In genomic region chr2:157628532-157629415, GRCh38 we compare ENCODE assay signal across 1 cellular context.
TF ChIP-seq lines count a peak whose summit lies in the region.

Gene ACVR1C, minus strand, starts transcription at chr2:157628864. Its CDS starts 220 bp downstream, at chr2:157628644.

TF ChIP-seq in WTC11, 78 proteins besides CTCF, POLR2A, EP300 and RAD21 (continued from another document and continues in another):
- TF ChIP-seq ZNF281 (CRISPR knock-in tag; IDR thresholded peaks at IDR 0.05) (no peak), AFF4 (CRISPR knock-in tag; IDR thresholded peaks at IDR 0.05; ENCODE audit: borderline replicate concordance) (no peak), JUN (CRISPR knock-in tag; IDR thresholded peaks at IDR 0.05) (no peak), USF1 (CRISPR knock-in tag; IDR thresholded peaks at IDR 0.05) (peak; percentile 13; the same call in 1 of the 2 replicates), MAX (CRISPR knock-in tag; IDR thresholded peaks at IDR 0.05) (0 out of 2 replicates have a peak, but pooled peaks have one; percentile 11), ZNF121 (CRISPR knock-in tag; IDR thresholded peaks at IDR 0.05) (peak; percentile 58), ETV6 (CRISPR knock-in tag; IDR thresholded peaks at IDR 0.05) (no peak), MYBL2 (CRISPR knock-in tag; IDR thresholded peaks at IDR 0.05) (no peak), ZBTB21 (CRISPR knock-in tag; IDR thresholded peaks at IDR 0.05; ENCODE audit: borderline replicate concordance) (no peak), ZNF423 (CRISPR knock-in tag; IDR thresholded peaks at IDR 0.05) (peak; percentile 43), ZNF232 (CRISPR knock-in tag; IDR thresholded peaks at IDR 0.05) (no peak), HMGXB4 (CRISPR knock-in tag; IDR thresholded peaks at IDR 0.05) (peak; percentile 65), ZNF671 (CRISPR knock-in tag; IDR thresholded peaks at IDR 0.05) (no peak), RELA (CRISPR knock-in tag; IDR thresholded peaks at IDR 0.05; ENCODE audit: borderline replicate concordance) (no peak), MXD4 (CRISPR knock-in tag; IDR thresholded peaks at IDR 0.05; ENCODE audit: borderline replicate concordance) (no peak), ZNF512 (CRISPR knock-in tag; IDR thresholded peaks at IDR 0.05; ENCODE audit: borderline replicate concordance) (no peak), GABPB1 (CRISPR knock-in tag; IDR thresholded peaks at IDR 0.05) (peak; percentile 51; the same call in 1 of the 2 replicates), ZNF425 (CRISPR knock-in tag; conservative IDR thresholded peaks at IDR 0.05) (no peak), EMX1 (CRISPR knock-in tag; IDR thresholded peaks at IDR 0.05) (no peak), PRRX2 (CRISPR knock-in tag; IDR thresholded peaks at IDR 0.05) (no peak), IRF2 (CRISPR knock-in tag; IDR thresholded peaks at IDR 0.05; ENCODE audit: borderline replicate concordance, low read depth) (no peak), ZNF396 (CRISPR knock-in tag; IDR thresholded peaks at IDR 0.05; ENCODE audit: borderline replicate concordance) (no peak), KAT7 (CRISPR knock-in tag; IDR thresholded peaks at IDR 0.05; ENCODE audit: borderline replicate concordance) (no peak), ERG (CRISPR knock-in tag; IDR thresholded peaks at IDR 0.05) (no peak), SMAD4 (CRISPR knock-in tag; IDR thresholded peaks at IDR 0.05) (no peak)
- TF ChIP-seq, protein P1, sequence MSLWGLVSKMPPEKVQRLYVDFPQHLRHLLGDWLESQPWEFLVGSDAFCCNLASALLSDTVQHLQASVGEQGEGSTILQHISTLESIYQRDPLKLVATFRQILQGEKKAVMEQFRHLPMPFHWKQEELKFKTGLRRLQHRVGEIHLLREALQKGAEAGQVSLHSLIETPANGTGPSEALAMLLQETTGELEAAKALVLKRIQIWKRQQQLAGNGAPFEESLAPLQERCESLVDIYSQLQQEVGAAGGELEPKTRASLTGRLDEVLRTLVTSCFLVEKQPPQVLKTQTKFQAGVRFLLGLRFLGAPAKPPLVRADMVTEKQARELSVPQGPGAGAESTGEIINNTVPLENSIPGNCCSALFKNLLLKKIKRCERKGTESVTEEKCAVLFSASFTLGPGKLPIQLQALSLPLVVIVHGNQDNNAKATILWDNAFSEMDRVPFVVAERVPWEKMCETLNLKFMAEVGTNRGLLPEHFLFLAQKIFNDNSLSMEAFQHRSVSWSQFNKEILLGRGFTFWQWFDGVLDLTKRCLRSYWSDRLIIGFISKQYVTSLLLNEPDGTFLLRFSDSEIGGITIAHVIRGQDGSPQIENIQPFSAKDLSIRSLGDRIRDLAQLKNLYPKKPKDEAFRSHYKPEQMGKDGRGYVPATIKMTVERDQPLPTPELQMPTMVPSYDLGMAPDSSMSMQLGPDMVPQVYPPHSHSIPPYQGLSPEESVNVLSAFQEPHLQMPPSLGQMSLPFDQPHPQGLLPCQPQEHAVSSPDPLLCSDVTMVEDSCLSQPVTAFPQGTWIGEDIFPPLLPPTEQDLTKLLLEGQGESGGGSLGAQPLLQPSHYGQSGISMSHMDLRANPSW (CRISPR knock-in tag; conservative IDR thresholded peaks at IDR 0.05; ENCODE audit: low read depth), result no peak
- TF ChIP-seq, protein P2, sequence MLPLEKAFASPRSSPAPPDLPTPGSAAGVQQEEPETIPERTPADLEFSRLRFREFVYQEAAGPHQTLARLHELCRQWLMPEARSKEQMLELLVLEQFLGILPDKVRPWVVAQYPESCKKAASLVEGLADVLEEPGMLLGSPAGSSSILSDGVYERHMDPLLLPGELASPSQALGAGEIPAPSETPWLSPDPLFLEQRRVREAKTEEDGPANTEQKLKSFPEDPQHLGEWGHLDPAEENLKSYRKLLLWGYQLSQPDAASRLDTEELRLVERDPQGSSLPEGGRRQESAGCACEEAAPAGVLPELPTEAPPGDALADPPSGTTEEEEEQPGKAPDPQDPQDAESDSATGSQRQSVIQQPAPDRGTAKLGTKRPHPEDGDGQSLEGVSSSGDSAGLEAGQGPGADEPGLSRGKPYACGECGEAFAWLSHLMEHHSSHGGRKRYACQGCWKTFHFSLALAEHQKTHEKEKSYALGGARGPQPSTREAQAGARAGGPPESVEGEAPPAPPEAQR (CRISPR knock-in tag; IDR thresholded peaks at IDR 0.05), result no peak
- TF ChIP-seq, protein P3, sequence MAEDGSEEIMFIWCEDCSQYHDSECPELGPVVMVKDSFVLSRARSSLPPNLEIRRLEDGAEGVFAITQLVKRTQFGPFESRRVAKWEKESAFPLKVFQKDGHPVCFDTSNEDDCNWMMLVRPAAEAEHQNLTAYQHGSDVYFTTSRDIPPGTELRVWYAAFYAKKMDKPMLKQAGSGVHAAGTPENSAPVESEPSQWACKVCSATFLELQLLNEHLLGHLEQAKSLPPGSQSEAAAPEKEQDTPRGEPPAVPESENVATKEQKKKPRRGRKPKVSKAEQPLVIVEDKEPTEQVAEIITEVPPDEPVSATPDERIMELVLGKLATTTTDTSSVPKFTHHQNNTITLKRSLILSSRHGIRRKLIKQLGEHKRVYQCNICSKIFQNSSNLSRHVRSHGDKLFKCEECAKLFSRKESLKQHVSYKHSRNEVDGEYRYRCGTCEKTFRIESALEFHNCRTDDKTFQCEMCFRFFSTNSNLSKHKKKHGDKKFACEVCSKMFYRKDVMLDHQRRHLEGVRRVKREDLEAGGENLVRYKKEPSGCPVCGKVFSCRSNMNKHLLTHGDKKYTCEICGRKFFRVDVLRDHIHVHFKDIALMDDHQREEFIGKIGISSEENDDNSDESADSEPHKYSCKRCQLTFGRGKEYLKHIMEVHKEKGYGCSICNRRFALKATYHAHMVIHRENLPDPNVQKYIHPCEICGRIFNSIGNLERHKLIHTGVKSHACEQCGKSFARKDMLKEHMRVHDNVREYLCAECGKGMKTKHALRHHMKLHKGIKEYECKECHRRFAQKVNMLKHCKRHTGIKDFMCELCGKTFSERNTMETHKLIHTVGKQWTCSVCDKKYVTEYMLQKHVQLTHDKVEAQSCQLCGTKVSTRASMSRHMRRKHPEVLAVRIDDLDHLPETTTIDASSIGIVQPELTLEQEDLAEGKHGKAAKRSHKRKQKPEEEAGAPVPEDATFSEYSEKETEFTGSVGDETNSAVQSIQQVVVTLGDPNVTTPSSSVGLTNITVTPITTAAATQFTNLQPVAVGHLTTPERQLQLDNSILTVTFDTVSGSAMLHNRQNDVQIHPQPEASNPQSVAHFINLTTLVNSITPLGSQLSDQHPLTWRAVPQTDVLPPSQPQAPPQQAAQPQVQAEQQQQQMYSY (CRISPR knock-in tag; IDR thresholded peaks at IDR 0.05), result no peak
- TF ChIP-seq, protein P4, sequence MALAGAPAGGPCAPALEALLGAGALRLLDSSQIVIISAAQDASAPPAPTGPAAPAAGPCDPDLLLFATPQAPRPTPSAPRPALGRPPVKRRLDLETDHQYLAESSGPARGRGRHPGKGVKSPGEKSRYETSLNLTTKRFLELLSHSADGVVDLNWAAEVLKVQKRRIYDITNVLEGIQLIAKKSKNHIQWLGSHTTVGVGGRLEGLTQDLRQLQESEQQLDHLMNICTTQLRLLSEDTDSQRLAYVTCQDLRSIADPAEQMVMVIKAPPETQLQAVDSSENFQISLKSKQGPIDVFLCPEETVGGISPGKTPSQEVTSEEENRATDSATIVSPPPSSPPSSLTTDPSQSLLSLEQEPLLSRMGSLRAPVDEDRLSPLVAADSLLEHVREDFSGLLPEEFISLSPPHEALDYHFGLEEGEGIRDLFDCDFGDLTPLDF (CRISPR knock-in tag; IDR thresholded peaks at IDR 0.05), result no peak
